In genomic region chr11:119854521-119854920, GRCh38 we compare ENCODE assay signal across 18 cellular contexts.
DNase-seq lines count a peak whose midpoint lies in the region; ATAC-seq and TF ChIP-seq lines count a peak whose summit lies in the region.
"Had no signal": no experiment of that assay in that cellular context is flagged by ENCODE, and none has a peak within 500 bp of the region (broad histone marks: within the 10 kb centered on the region; RNA-seq: fewer than 3 reads in every experiment).

No MANE protein-coding gene starts in this region.

- WGBS in prostate gland = 41% methylated on average over 7 of the region's 7 CpGs

- intact Hi-C loops in prostate gland (cut with DNase I) = no loop called here

- DNase-seq in NCI-H510A treated with DMSO at 0.1 percent for 48 hours (lab: John Stamatoyannopoulos, UW) = peak; percentile 63
- no peak for DNase-seq in NCI-H510A (lab: John Stamatoyannopoulos, UW)
- peak; percentile 49 for DNase-seq in NCI-H1105 treated with DMSO at 0.1 percent for 48 hours (lab: John Stamatoyannopoulos, UW)
- DNase-seq in RWPE2 (ENCODE audit: low spot score) = no peak
- DNase-seq in prostate gland (ENCODE audit: low spot score) = peak; percentile 20
- no peak for DNase-seq in stimulated activated effector memory CD8-positive, alpha-beta T cell treated with anti-CD3 and anti-CD28 coated beads, Interleukin-12 subunit alpha, Interleukin-12 subunit beta, amount 100 ng/mL, for 72 hours (ENCODE audit: low spot score in 2 of 2)
- DNase-seq in cortex of kidney (lab: John Stamatoyannopoulos, UW) = no peak
- DNase-seq: ACHN; activated B cell treated with CpG ODN at 0.5 μM for 24 hours; activated gamma-delta T cell treated with Interleukin-2 at 50 U/mL for 16 hours; CD8-positive, alpha-beta T cell; H9; NCI-H446; ovary; spleen; stimulated activated naive CD4-positive, alpha-beta T cell treated with Interleukin-2 at 50 U/mL for 16 hours had no signal

- no peak overlapping the region for H3K4me3 Mint-ChIP-seq in stimulated activated effector memory CD8-positive, alpha-beta T cell treated with anti-CD3 and anti-CD28 coated beads, Interleukin-12 subunit alpha, Interleukin-12 subunit beta, amount 100 ng/mL, for 72 hours
- H3K4me3 Mint-ChIP-seq: activated B cell treated with CpG ODN at 0.5 μM for 24 hours; CD8-positive, alpha-beta T cell; H9 had no signal

- peaks cover 6% of the 10 kb centered on the region for H3K4me1 Mint-ChIP-seq in stimulated activated effector memory CD8-positive, alpha-beta T cell treated with anti-CD3 and anti-CD28 coated beads, Interleukin-12 subunit alpha, Interleukin-12 subunit beta, amount 100 ng/mL, for 72 hours
- H3K4me1 Mint-ChIP-seq: activated B cell treated with CpG ODN at 0.5 μM for 24 hours had no signal

- TF ChIP-seq CTCF in RWPE2 (IDR thresholded peaks at IDR 0.05; ENCODE audit: poor library complexity, severe bottlenecking) = no peak
- TF ChIP-seq CTCF in prostate gland (IDR thresholded peaks at IDR 0.05) = no peak

- no peaks in the 10 kb centered on the region for H3K27me3 ChIP-seq in RWPE2 (ENCODE audit: insufficient read depth, poor library complexity, severe bottlenecking)
- no peaks in the 10 kb centered on the region for H3K27me3 ChIP-seq in prostate gland (replicated peaks; ENCODE audit: insufficient read depth)
- H3K27me3 ChIP-seq: ovary had no signal

- no peaks in the 10 kb centered on the region for H3K9me3 ChIP-seq in RWPE2 (ENCODE audit: severe bottlenecking)
- no peaks in the 10 kb centered on the region for H3K9me3 ChIP-seq in prostate gland
- H3K9me3 ChIP-seq: ovary, spleen had no signal

- no peaks in the 10 kb centered on the region for H3K36me3 Mint-ChIP-seq in stimulated activated effector memory CD8-positive, alpha-beta T cell treated with anti-CD3 and anti-CD28 coated beads, Interleukin-12 subunit alpha, Interleukin-12 subunit beta, amount 100 ng/mL, for 72 hours
- H3K36me3 Mint-ChIP-seq: CD8-positive, alpha-beta T cell had no signal

- H3K4me3 ChIP-seq in RWPE2 (ENCODE audit: severe bottlenecking) = no peak overlapping the region
- no peak overlapping the region for H3K4me3 ChIP-seq in prostate gland
- H3K4me3 ChIP-seq: ovary, spleen had no signal

- H3K27ac ChIP-seq in RWPE2 (ENCODE audit: poor library complexity, severe bottlenecking) (no peak overlapping the region), prostate gland (no peak overlapping the region)
- H3K27ac ChIP-seq: ovary, spleen had no signal

- ATAC-seq in RWPE2 (ENCODE audit: low read depth) = peak; percentile 51; the same call in 1 of the 3 replicates
- ATAC-seq in GM21390 (IDR thresholded peaks at IDR 0.05; ENCODE audit: unreplicated experiment) = no peak
- ATAC-seq in stimulated activated effector memory CD8-positive, alpha-beta T cell treated with anti-CD3 and anti-CD28 coated beads, Interleukin-12 subunit alpha, Interleukin-12 subunit beta, amount 100 ng/mL, for 72 hours = no peak
- ATAC-seq: CD8-positive, alpha-beta T cell; esophagus mucosa had no signal

- H3K36me3 ChIP-seq in RWPE2 (ENCODE audit: low read depth) (no peaks in the 10 kb centered on the region), prostate gland (no peaks in the 10 kb centered on the region)
- H3K36me3 ChIP-seq: ovary, spleen had no signal

- no peaks in the 10 kb centered on the region for H3K9me3 Mint-ChIP-seq in stimulated activated effector memory CD8-positive, alpha-beta T cell treated with anti-CD3 and anti-CD28 coated beads, Interleukin-12 subunit alpha, Interleukin-12 subunit beta, amount 100 ng/mL, for 72 hours
- H3K9me3 Mint-ChIP-seq: activated B cell treated with CpG ODN at 0.5 μM for 24 hours; CD8-positive, alpha-beta T cell; H9 had no signal

- TF ChIP-seq POLR2A in prostate gland (IDR thresholded peaks at IDR 0.05) = no peak

- no peak overlapping the region for H3K27ac Mint-ChIP-seq in stimulated activated effector memory CD8-positive, alpha-beta T cell treated with anti-CD3 and anti-CD28 coated beads, Interleukin-12 subunit alpha, Interleukin-12 subunit beta, amount 100 ng/mL, for 72 hours
- H3K27ac Mint-ChIP-seq: activated B cell treated with CpG ODN at 0.5 μM for 24 hours; CD8-positive, alpha-beta T cell; H9 had no signal

- no peaks in the 10 kb centered on the region for H3K4me1 ChIP-seq in RWPE2 (ENCODE audit: insufficient read depth, poor library complexity, severe bottlenecking)
- H3K4me1 ChIP-seq in prostate gland (replicated peaks) = no peaks in the 10 kb centered on the region
- H3K4me1 ChIP-seq: spleen had no signal

Comparison
In these comparisons a context has a peak if more than half of its experiments do, and no peak if none do; other contexts are left out.
1. DNase-seq: peak in NCI-H510A treated with DMSO at 0.1 percent for 48 hours (single experiment), NCI-H1105 treated with DMSO at 0.1 percent for 48 hours (single experiment) and prostate gland (single experiment); none in NCI-H510A (single experiment), RWPE2 (single experiment), stimulated activated effector memory CD8-positive, alpha-beta T cell treated with anti-CD3 and anti-CD28 coated beads, Interleukin-12 subunit alpha, Interleukin-12 subunit beta, amount 100 ng/mL, for 72 hours (0 of 2) and cortex of kidney (single experiment).